In genomic region chr22:49595465-49596078, GRCh38 we compare ENCODE assay signal across 19 cellular contexts.
A peak's percentile ranks its signal among the peaks of the same experiment; 100 is the strongest.
DNase-seq lines count a peak whose midpoint lies in the region; FAIRE-seq and TF ChIP-seq lines count a peak whose summit lies in the region.
"Had no signal": no experiment of that assay in that cellular context is flagged by ENCODE, and none has a peak within 500 bp of the region (broad histone marks: within the 10 kb centered on the region; RNA-seq: fewer than 3 reads in every experiment).

No MANE protein-coding gene starts in this region.

- BruUV-seq in PC-9 (replicated peaks; lab: Mats Ljungman, UMichigan), result no TSS peak

- no peaks in the 10 kb centered on the region for H3K27me3 ChIP-seq in bronchial epithelial cell (ENCODE audit: control insufficient read depth, insufficient read depth, low read length)
- H3K27me3 ChIP-seq in osteoblast (ENCODE audit: insufficient read depth, low read length), result no peaks in the 10 kb centered on the region
- peaks cover 61% of the 10 kb centered on the region for H3K27me3 ChIP-seq in PC-9 (ENCODE audit: insufficient read depth, low read depth)
- H3K27me3 ChIP-seq: BE2C had no signal

- POLR2A ChIA-PET in HEK293T (lab: Yijun Ruan, JAX), result no interaction called here
- POLR2A ChIA-PET in PC-9 (lab: Charles Lee; ENCODE audit: unreplicated experiment), result no interaction called here

- H3K79me2 ChIP-seq in osteoblast (ENCODE audit: insufficient read depth, low read length) (no peaks in the 10 kb centered on the region), PC-9 (ENCODE audit: low read depth) (no peaks in the 10 kb centered on the region)

- CTCF ChIA-PET in HEK293T (lab: Yijun Ruan, JAX), result no interaction called here
- CTCF ChIA-PET in PC-9 (lab: Charles Lee), result no interaction called here

- no peak for TF ChIP-seq CTCF in bronchial epithelial cell (IDR thresholded peaks at IDR 0.05; ENCODE audit: insufficient read depth, low read length, severe bottlenecking)
- no peak for TF ChIP-seq CTCF in osteoblast (IDR thresholded peaks at IDR 0.05; ENCODE audit: extremely low read depth, low read depth, low read length)
- no peak for TF ChIP-seq CTCF in PC-9 (conservative IDR thresholded peaks at IDR 0.05)

- H4K20me1 ChIP-seq in osteoblast (ENCODE audit: insufficient read depth, low read length) (no peaks in the 10 kb centered on the region), PC-9 (ENCODE audit: insufficient read depth) (no peaks in the 10 kb centered on the region; the same call in 1 of the 2 replicates)

- peaks cover 5% of the 10 kb centered on the region for H3K9me3 ChIP-seq in osteoblast (ENCODE audit: low read depth, low read length)
- no peaks in the 10 kb centered on the region; the same call in none of the 2 replicates for H3K9me3 ChIP-seq in PC-9 (ENCODE audit: insufficient read depth, low read depth)
- H3K9me3 ChIP-seq: BE2C, Caco-2 had no signal

- H3K27ac ChIP-seq in osteoblast (ENCODE audit: low read depth, low read length), result no peak overlapping the region
- H3K27ac ChIP-seq in PC-9, result no peak overlapping the region
- H3K27ac ChIP-seq in substantia nigra (ENCODE audit: low read depth, low read length, poor library complexity, severe bottlenecking), result no peak overlapping the region
- H3K27ac ChIP-seq: HL-60 had no signal

- no peaks in the 10 kb centered on the region for H3K36me3 ChIP-seq in bronchial epithelial cell (ENCODE audit: control insufficient read depth, insufficient read depth, low read length)
- H3K36me3 ChIP-seq in osteoblast (ENCODE audit: insufficient read depth, low read length), result no peaks in the 10 kb centered on the region
- no peaks in the 10 kb centered on the region for H3K36me3 ChIP-seq in PC-9 (ENCODE audit: low read depth)
- H3K36me3 ChIP-seq: BE2C had no signal

- no peak overlapping the region for H2AFZ ChIP-seq in osteoblast (ENCODE audit: low read length)
- no peak overlapping the region for H2AFZ ChIP-seq in PC-9

- DNase-seq in HEK293T (ENCODE audit: extremely low spot score), result no peak
- DNase-seq in bronchial epithelial cell (ENCODE audit: low read depth), result no peak
- DNase-seq in osteoblast (ENCODE audit: insufficient read length, low spot score, missing footprints), result peak; percentile 27
- no peak for DNase-seq in PC-9
- DNase-seq in dermis blood vessel endothelial cell, result no peak
- DNase-seq in substantia nigra (lab: John Stamatoyannopoulos, UW), result no peak
- DNase-seq: ACHN; BE2C; C1 segment of cervical spinal cord; CD4-positive, CD25-positive, alpha-beta regulatory T cell; CD8-positive, alpha-beta memory T cell; GDM1; GOT3; H9; KG1 had no signal

- H3K4me3 ChIP-seq in bronchial epithelial cell (ENCODE audit: low read depth, low read length) (no peak overlapping the region), osteoblast (ENCODE audit: insufficient read depth, low read length) (no peak overlapping the region), PC-9 (no peak overlapping the region)

- no peak overlapping the region for H3K4me2 ChIP-seq in osteoblast (ENCODE audit: insufficient read depth, low read length)
- no peak overlapping the region for H3K4me2 ChIP-seq in PC-9

- peak; percentile 36 for FAIRE-seq in bronchial epithelial cell (lab: Jason Lieb, UNC)
- FAIRE-seq: A204.1, D721Med had no signal

- no peaks in the 10 kb centered on the region for H3F3A ChIP-seq in PC-9 (ENCODE audit: insufficient read depth, low read depth)

- H3K9me2 ChIP-seq in PC-9 (ENCODE audit: insufficient read depth), result no peaks in the 10 kb centered on the region

- intact Hi-C loops in PC-9 (cut with micrococcal nuclease; ENCODE audit: unreplicated experiment), result no loop called here

- H3K4me1 ChIP-seq in osteoblast (ENCODE audit: insufficient read depth, low read length) (no peaks in the 10 kb centered on the region), PC-9 (replicated peaks; ENCODE audit: insufficient read depth) (no peaks in the 10 kb centered on the region)
- H3K4me1 ChIP-seq: BE2C, Caco-2 had no signal

TF ChIP-seq in HEK293T, 16 proteins besides CTCF, POLR2A, EP300 and RAD21:
- TF ChIP-seq ELF4 (IDR thresholded peaks at IDR 0.05) (no peak), SP1 (IDR thresholded peaks at IDR 0.05) (no peak), L3MBTL2 (conservative IDR thresholded peaks at IDR 0.05) (no peak), CTBP1 (IDR thresholded peaks at IDR 0.05; ENCODE audit: borderline replicate concordance) (0 out of 2 replicates have a peak, but pooled peaks have one; percentile 13), NFRKB (IDR thresholded peaks at IDR 0.05) (no peak), FOXM1 (IDR thresholded peaks at IDR 0.05; ENCODE audit: borderline replicate concordance) (no peak)
TF ChIP-seq in HEK293T: peak in this region for 1.
